ENCODE assay signal across 6 cellular contexts in genomic region chr1:228109962-228110488, GRCh38. TPM values are rescaled to one million over a fixed set of nuclear protein-coding genes. Genes with fewer than 3 reads are reported as not detected.
A peak's percentile ranks its signal among the peaks of the same experiment; 100 is the strongest.
DNase-seq lines count a peak whose midpoint lies in the region; ATAC-seq, FAIRE-seq and TF ChIP-seq lines count a peak whose summit lies in the region.

No MANE protein-coding gene starts in this region.

- ATAC-seq in HG03439 (IDR thresholded peaks at IDR 0.05; ENCODE audit: unreplicated experiment), result no peak

- in situ Hi-C loops in GM13976 (cut with MboI; ENCODE audit: low sequenced_read_pairs, unreplicated experiment), result no loop called here

- FAIRE-seq in kidney (lab: Jason Lieb, UNC), result no peak

- TF ChIP-seq CTCF in GM13976 (IDR thresholded peaks at IDR 0.05; ENCODE audit: borderline replicate concordance, control extremely low read depth, extremely low read depth, insufficient read depth, missing control alignments) (no peak), kidney (IDR thresholded peaks at IDR 0.05; ENCODE audit: borderline replicate concordance, extremely low read depth, insufficient read depth) (no peak)

- intact Hi-C loops in kidney (cut with DNase I), result no loop called here

- peak overlapping the region; percentile 83 for H3K9ac ChIP-seq in SK-N-MC (ENCODE audit: insufficient read length)
- peak overlapping the region; percentile 91 to 99 for H3K9ac ChIP-seq in kidney (ENCODE audit: low read length in 2 of 2)

- peaks cover 0 to 17% of the 10 kb centered on the region in 2 donors for H3K4me1 ChIP-seq in kidney (ENCODE audit: control insufficient read depth in 1 of 2, insufficient read depth in 1 of 2, low read depth in 1 of 2, low read length in 2 of 2)

- H3K27ac ChIP-seq in SK-N-MC (no peak overlapping the region), kidney (ENCODE audit: low read depth in 2 of 2, low read length in 2 of 2) (peak overlapping the region; percentile 77 to 97)

- H3K4me3 ChIP-seq in SK-N-MC (peak overlapping the region; percentile 96), kidney (ENCODE audit: low read length in 2 of 2) (peak overlapping the region; percentile 70 to 94)

- H3K9me3 ChIP-seq in SK-N-MC (ENCODE audit: low read depth, low read length) (no peaks in the 10 kb centered on the region), kidney (ENCODE audit: control insufficient read depth in 1 of 2, low read length in 2 of 2) (no peaks in the 10 kb centered on the region)

- DNase-seq in GM13976 (ENCODE audit: low spot score) (peak; percentile 20), SK-N-MC (ENCODE audit: low read depth, low spot score) (no peak), kidney (no peak), HT-29 (ENCODE audit: low spot score) (no peak)
- DNase-seq in activated CD8-positive, alpha-beta memory T cell treated with anti-CD3 and anti-CD28 coated beads, Interleukin-2, amount 50 U/mL, for 48 hours, result no peak

- H3K36me3 ChIP-seq in SK-N-MC (ENCODE audit: insufficient read depth, low read length), result peaks cover 11% of the 10 kb centered on the region; the same call in 1 of the 2 replicates
- peaks cover 6 to 11% of the 10 kb centered on the region in 2 donors for H3K36me3 ChIP-seq in kidney (ENCODE audit: control insufficient read depth in 1 of 2, insufficient read depth in 2 of 2, low read length in 2 of 2)

RNA-seq across cellular contexts. Expression of gene MRPL55, which starts 0.9 kb away (rescaled TPM):
- 37.8 TPM for total RNA-seq in kidney
- 141 TPM for polyA plus RNA-seq in kidney (ENCODE audit: insufficient read depth, low read depth, low replicate concordance)
- total RNA-seq in HT-29 (2014; rRNA removed; shearing (Covaris generic)), result 158 and 201 TPM in 2 replicates

RNA-seq across cellular contexts. Expression of gene C1orf35, which starts 6.9 kb away (rescaled TPM):
- 17.4 TPM for total RNA-seq in kidney
- polyA plus RNA-seq in kidney (ENCODE audit: insufficient read depth, low read depth, low replicate concordance), result 17.6 TPM
- 30.3 and 38.4 TPM in 2 replicates for total RNA-seq in HT-29 (2014; rRNA removed; shearing (Covaris generic))

RNA-seq across cellular contexts. Expression of gene ARF1, which starts 27.5 kb away (rescaled TPM):
- 383 TPM for total RNA-seq in kidney
- 398 TPM for polyA plus RNA-seq in kidney (ENCODE audit: insufficient read depth, low read depth, low replicate concordance)
- total RNA-seq in HT-29 (2014; rRNA removed; shearing (Covaris generic)), result 387 and 400 TPM in 2 replicates

RNA-seq across cellular contexts. Expression of gene GUK1, which starts 30.1 kb away (rescaled TPM):
- 221 TPM for total RNA-seq in kidney
- polyA plus RNA-seq in kidney (ENCODE audit: insufficient read depth, low read depth, low replicate concordance), result 410 TPM
- 608 and 613 TPM in 2 replicates for total RNA-seq in HT-29 (2014; rRNA removed; shearing (Covaris generic))

RNA-seq across cellular contexts. Expression of gene GJC2, which starts 39.7 kb away (rescaled TPM):
- 6.0 TPM for total RNA-seq in kidney
- polyA plus RNA-seq in kidney (ENCODE audit: insufficient read depth, low read depth, low replicate concordance), result 0.73 TPM
- total RNA-seq in HT-29 (2014; rRNA removed; shearing (Covaris generic)), result 45.3 and 48.4 TPM in 2 replicates
